ENCODE assay signal across 1 cellular context in the genomic region with DNA sequence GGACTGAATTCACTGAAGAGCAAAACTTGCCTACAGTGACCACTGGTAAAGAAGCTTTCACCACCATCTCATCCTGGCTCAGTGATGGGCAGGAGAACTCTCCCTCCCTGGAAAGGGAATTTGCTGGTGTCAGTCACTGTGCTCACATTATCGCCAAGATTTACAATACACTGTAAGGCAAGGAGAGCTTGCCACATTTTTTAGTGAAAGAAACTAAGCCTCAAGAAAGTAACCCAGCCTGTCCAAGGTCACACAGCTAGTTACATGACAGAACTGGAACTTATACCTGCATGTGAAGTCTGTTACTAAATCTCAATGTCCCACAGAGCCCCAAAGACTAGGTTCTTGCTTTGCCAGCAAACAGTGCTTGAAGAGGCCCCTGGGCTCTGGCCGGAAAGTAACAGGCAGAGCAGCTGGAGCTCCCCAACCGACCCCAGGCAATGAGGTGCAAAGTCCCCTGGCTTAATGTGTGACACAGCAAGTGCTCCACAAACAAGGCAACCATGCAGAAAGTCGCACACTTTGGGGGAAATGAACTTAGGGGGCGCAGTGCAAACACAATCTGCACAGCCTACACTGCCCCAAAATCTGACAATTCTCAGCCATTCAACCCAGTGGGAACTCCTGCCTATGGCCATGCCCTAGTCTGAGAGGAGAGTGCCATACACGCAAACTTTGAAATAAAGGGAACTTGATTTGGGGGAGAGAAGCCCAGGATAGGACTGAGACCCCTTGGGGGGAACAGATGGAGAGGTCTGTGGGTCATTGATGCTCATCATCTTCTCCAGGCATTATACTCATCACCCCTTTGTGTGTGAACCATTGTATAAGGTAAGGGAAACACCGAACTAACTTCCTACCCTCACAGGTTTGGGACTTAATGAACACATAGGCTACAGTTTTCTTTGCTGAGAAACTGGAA.
TF ChIP-seq lines count a peak whose summit lies in the region.

No MANE protein-coding gene starts in this region.

TF ChIP-seq in IMR-90, 13 proteins besides CTCF, POLR2A, EP300 and RAD21:
- TF ChIP-seq FOS (IDR thresholded peaks at IDR 0.05; ENCODE audit: low read depth, low read length) = no peak
- no peak for TF ChIP-seq RCOR1 (IDR thresholded peaks at IDR 0.05; ENCODE audit: insufficient replicate concordance, low read length)
- no peak for TF ChIP-seq CEBPB (IDR thresholded peaks at IDR 0.05; ENCODE audit: low read depth, low read length)
- no peak for TF ChIP-seq RFX5 (IDR thresholded peaks at IDR 0.05; ENCODE audit: low read depth, low read length)
- TF ChIP-seq MAFK (IDR thresholded peaks at IDR 0.05; ENCODE audit: low read depth, low read length) = no peak
- no peak for TF ChIP-seq NFE2L2 (IDR thresholded peaks at IDR 0.05; ENCODE audit: low read depth, low read length)
- TF ChIP-seq, protein P1, sequence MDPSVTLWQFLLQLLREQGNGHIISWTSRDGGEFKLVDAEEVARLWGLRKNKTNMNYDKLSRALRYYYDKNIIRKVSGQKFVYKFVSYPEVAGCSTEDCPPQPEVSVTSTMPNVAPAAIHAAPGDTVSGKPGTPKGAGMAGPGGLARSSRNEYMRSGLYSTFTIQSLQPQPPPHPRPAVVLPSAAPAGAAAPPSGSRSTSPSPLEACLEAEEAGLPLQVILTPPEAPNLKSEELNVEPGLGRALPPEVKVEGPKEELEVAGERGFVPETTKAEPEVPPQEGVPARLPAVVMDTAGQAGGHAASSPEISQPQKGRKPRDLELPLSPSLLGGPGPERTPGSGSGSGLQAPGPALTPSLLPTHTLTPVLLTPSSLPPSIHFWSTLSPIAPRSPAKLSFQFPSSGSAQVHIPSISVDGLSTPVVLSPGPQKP (IDR thresholded peaks at IDR 0.05; ENCODE audit: borderline replicate concordance, low read depth, low read length) = no peak
- TF ChIP-seq BHLHE40 (IDR thresholded peaks at IDR 0.05; ENCODE audit: low read depth, low read length) = no peak
- TF ChIP-seq MXI1 (IDR thresholded peaks at IDR 0.05; ENCODE audit: borderline replicate concordance, low read depth, low read length) = no peak
- TF ChIP-seq CHD1 (IDR thresholded peaks at IDR 0.05; ENCODE audit: low read depth, low read length) = no peak
- TF ChIP-seq, protein P2, sequence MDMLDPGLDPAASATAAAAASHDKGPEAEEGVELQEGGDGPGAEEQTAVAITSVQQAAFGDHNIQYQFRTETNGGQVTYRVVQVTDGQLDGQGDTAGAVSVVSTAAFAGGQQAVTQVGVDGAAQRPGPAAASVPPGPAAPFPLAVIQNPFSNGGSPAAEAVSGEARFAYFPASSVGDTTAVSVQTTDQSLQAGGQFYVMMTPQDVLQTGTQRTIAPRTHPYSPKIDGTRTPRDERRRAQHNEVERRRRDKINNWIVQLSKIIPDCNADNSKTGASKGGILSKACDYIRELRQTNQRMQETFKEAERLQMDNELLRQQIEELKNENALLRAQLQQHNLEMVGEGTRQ (IDR thresholded peaks at IDR 0.05; ENCODE audit: low read depth, low read length) = no peak
- no peak for TF ChIP-seq MAZ (IDR thresholded peaks at IDR 0.05; ENCODE audit: borderline replicate concordance, low read depth, low read length)
- TF ChIP-seq SMC3 (IDR thresholded peaks at IDR 0.05; ENCODE audit: low read depth, low read length) = no peak
